In the genomic region with DNA sequence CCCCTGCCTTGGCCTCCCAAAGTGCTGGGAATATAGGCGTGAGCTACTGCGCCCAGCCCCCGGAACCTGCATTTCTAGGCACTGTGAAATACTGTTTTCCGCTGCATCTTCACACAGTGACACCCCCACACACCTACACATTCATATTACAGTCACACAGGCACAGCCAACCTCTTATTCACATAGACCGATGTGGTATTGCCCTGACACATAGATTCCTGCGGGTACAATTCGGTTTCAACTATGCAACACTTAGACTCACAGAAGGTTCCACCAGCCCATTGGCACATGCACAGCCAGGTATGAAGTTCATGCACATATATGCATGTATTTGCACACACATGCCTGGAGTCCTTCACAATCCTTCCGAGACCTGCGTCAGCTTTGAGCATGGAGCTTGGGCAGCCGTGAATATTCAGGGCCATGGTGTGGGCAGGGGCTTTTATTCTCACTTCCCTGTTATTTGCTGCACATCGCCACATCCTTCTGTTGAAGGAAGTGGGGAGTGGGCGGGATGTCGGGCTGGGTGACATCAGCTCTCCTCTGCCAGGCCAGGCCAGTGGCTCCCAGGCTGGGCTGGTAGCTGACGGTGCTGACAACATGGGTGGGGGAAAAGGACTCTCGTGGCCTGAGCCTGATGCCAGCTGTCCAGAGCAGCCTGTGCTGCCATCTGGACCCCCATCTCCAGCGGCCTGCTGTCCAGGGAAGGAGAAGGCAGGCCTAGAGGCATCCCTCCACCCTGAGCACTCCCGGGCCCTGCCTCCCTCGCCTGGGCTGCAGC, we compare ENCODE assay signal across 9 cellular contexts. TPM values are rescaled to one million over a fixed set of nuclear protein-coding genes. Genes with fewer than 3 reads are reported as not detected.
DNase-seq lines count a peak whose midpoint lies in the region; ATAC-seq and TF ChIP-seq lines count a peak whose summit lies in the region.
"Had no signal": no experiment of that assay in that cellular context is flagged by ENCODE, and none has a peak within 500 bp of the region (broad histone marks: within the 10 kb centered on the region; RNA-seq: fewer than 3 reads in every experiment).

No MANE protein-coding gene starts in this region.

- H3K4me3 ChIP-seq in adrenal gland (no peak overlapping the region), mammary epithelial cell (replicated peaks in 1 of 3; ENCODE audit: insufficient read depth in 1 of 3, low read depth in 2 of 3, low read length in 3 of 3) (no peak overlapping the region)

- no peak for TF ChIP-seq CTCF in GM13976 (IDR thresholded peaks at IDR 0.05; ENCODE audit: borderline replicate concordance, control extremely low read depth, extremely low read depth, insufficient read depth, missing control alignments)
- no peak for TF ChIP-seq CTCF in adrenal gland (IDR thresholded peaks at IDR 0.05)
- TF ChIP-seq CTCF in mammary epithelial cell (conservative IDR thresholded peaks at IDR 0.05 in 1 of 2, IDR thresholded peaks at IDR 0.05 in 1 of 2; ENCODE audit: extremely low read depth in 1 of 2, insufficient read depth in 1 of 2, low read depth in 1 of 2, low read length in 2 of 2), result no peak

- 49 to 68% (median 57%) methylated on average over 13 to 18 of the region's 18 CpGs for WGBS in adrenal gland, 4 donors
- 57% methylated on average over 14 of the region's 18 CpGs for WGBS in mammary epithelial cell (ENCODE audit: low coverage, missing lambda C conversion rate)

- no peaks in the 10 kb centered on the region for H3K36me3 Mint-ChIP-seq in T-helper 17 cell (ENCODE audit: low read depth)

- intact Hi-C loops in adrenal gland (cut with DNase I) (loop anchor here in 1 of 2 donors (10.0 kb wide), 1 partner anchor 166 kb away; no protein-coding TSS in a partner anchor), sciatic nerve (cut with DNase I) (no loop called here), mammary epithelial cell (cut with micrococcal nuclease) (no loop called here)

- peaks cover 16% of the 10 kb centered on the region for H3K27me3 ChIP-seq in adrenal gland
- H3K27me3 ChIP-seq in mammary epithelial cell (ENCODE audit: insufficient read depth, low read length), result peaks cover 5% of the 10 kb centered on the region

- no peaks in the 10 kb centered on the region for H3K79me2 ChIP-seq in mammary epithelial cell (ENCODE audit: insufficient read depth, low read length)

- no TSS peak for BruUV-seq in mammary epithelial cell (replicated peaks; lab: Mats Ljungman, UMichigan)

- dilution Hi-C loops in mammary epithelial cell (cut with HindIII; ENCODE audit: low sequenced_read_pairs), result loop anchor here (10.0 kb wide), 1 partner anchor 106 kb away; a partner anchor contains a TSS

- H3K27ac ChIP-seq in adrenal gland (peak overlapping the region in 2 of 5 donors; percentile 47 to 76), mammary epithelial cell (ENCODE audit: insufficient read depth, low read depth, low read length) (no peak overlapping the region)

- H2AFZ ChIP-seq in mammary epithelial cell (ENCODE audit: low read depth, low read length), result no peak overlapping the region

- peaks cover 8 to 10% of the 10 kb centered on the region in 2 donors for H3K4me1 ChIP-seq in adrenal gland (replicated peaks in 1 of 2)
- peaks cover 13% of the 10 kb centered on the region for H3K4me1 ChIP-seq in mammary epithelial cell (ENCODE audit: insufficient read depth, low read length)

- H3K27me3 Mint-ChIP-seq in T-helper 17 cell, result no peaks in the 10 kb centered on the region

- no peak for TF ChIP-seq POLR2A in adrenal gland (IDR thresholded peaks at IDR 0.05)

- DNase-seq in GM13976 (ENCODE audit: low spot score) (peak; percentile 70), T-helper 17 cell (no peak), adrenal gland (peak in 4 of 7 donors; percentile 48 to 68 (median 60)), sciatic nerve (ENCODE audit: low spot score) (no peak), mammary epithelial cell (no peak)
- DNase-seq: Karpas-422 had no signal

- H3K9me3 ChIP-seq in T-helper 17 cell (ENCODE audit: control insufficient read depth, low read length, poor library complexity, severe bottlenecking) (no peaks in the 10 kb centered on the region), adrenal gland (replicated peaks in 1 of 3) (no peaks in the 10 kb centered on the region), mammary epithelial cell (replicated peaks; ENCODE audit: insufficient read depth, low read length) (no peaks in the 10 kb centered on the region)

- ATAC-seq in T-helper 17 cell (peak; percentile 22), sciatic nerve (peak; percentile 36), GM21390 (IDR thresholded peaks at IDR 0.05; ENCODE audit: unreplicated experiment) (no peak), GM21717 (IDR thresholded peaks at IDR 0.05; ENCODE audit: unreplicated experiment) (no peak), GM18873 (IDR thresholded peaks at IDR 0.05; ENCODE audit: low FRiP score, unreplicated experiment) (no peak)

- in situ Hi-C loops in GM13976 (cut with MboI; ENCODE audit: low sequenced_read_pairs, unreplicated experiment), result no loop called here
- in situ Hi-C loops in mammary epithelial cell (cut with MboI; ENCODE audit: low sequenced_read_pairs in 2 of 2), result no loop called here

- CTCF ChIA-PET in mammary epithelial cell (lab: Charles Lee; ENCODE audit: low non-redundant PET), result interaction anchor here (0.7 kb wide), 1 partner anchor 236 kb away, joined by 27 read pairs; no protein-coding TSS in a partner anchor

- peak overlapping the region; percentile 87 for H3K27ac Mint-ChIP-seq in T-helper 17 cell

- no peak overlapping the region for H3K9ac ChIP-seq in mammary epithelial cell (ENCODE audit: insufficient read depth, low read length)

- H3K36me3 ChIP-seq in adrenal gland (replicated peaks in 1 of 2) (no peaks in the 10 kb centered on the region), mammary epithelial cell (ENCODE audit: insufficient read depth, low read length) (no peaks in the 10 kb centered on the region)

- peaks cover 39% of the 10 kb centered on the region for H3K4me1 Mint-ChIP-seq in T-helper 17 cell

- no peaks in the 10 kb centered on the region for H4K20me1 ChIP-seq in mammary epithelial cell (ENCODE audit: insufficient read depth, low read length)

- H3K4me2 ChIP-seq in mammary epithelial cell (ENCODE audit: insufficient read depth, low read depth, low read length), result no peak overlapping the region

- H3K4me3 Mint-ChIP-seq in T-helper 17 cell, result peak overlapping the region; percentile 75

RNA-seq across cellular contexts. Expression of a gene that starts 5.4 kb away (rescaled TPM):
- 100 to 1,000 TPM; 198 to 207 TPM for total RNA-seq in T-helper 17 cell
- 100 to 1,000 TPM in 3 of 8 donors, 10 to 100 TPM in 5; 72.8 to 137 (median 97.2) TPM for total RNA-seq in adrenal gland
- polyA plus RNA-seq in adrenal gland, result 100 to 1,000 TPM; 117 to 518 (median 317) TPM
- 128 TPM for total RNA-seq in sciatic nerve
- total RNA-seq in mammary epithelial cell, result 100 to 1,000 TPM; 114 to 217 TPM
- polyA plus RNA-seq in mammary epithelial cell, result 348 TPM
- 108 TPM for polyA minus RNA-seq in mammary epithelial cell

RNA-seq across cellular contexts. Expression of a gene that starts 11.6 kb away (rescaled TPM):
- total RNA-seq in T-helper 17 cell (1 to 10 TPM; 5.7 to 9.5 TPM), adrenal gland (10 to 100 TPM in 7 of 8 donors, 1 to 10 TPM in 1; 6.2 to 20.4 (median 13.1) TPM), sciatic nerve (11.0 TPM), mammary epithelial cell (1 to 10 TPM; 1.3 to 1.5 TPM)
- polyA plus RNA-seq in adrenal gland (1 to 10 TPM; 4.4 to 10.0 (median 6.4) TPM), mammary epithelial cell (0.45 TPM)
- polyA minus RNA-seq in mammary epithelial cell, result 2.4 TPM

RNA-seq across cellular contexts. Expression of a gene that starts 28.3 kb away (rescaled TPM):
- total RNA-seq in T-helper 17 cell (100 to 1,000 TPM; 241 to 267 TPM), adrenal gland (100 to 1,000 TPM in 4 of 8 donors, 10 to 100 TPM in 4; 56.1 to 160 (median 104) TPM), sciatic nerve (128 TPM), mammary epithelial cell (100 to 1,000 TPM in 1 of 2 donors, 10 to 100 TPM in 1; 43.5 to 110 TPM)
- polyA plus RNA-seq in adrenal gland (100 to 1,000 TPM in 2 of 3 donors, 10 to 100 TPM in 1; 61.5 to 408 (median 297) TPM), mammary epithelial cell (29.4 TPM)
- polyA minus RNA-seq in mammary epithelial cell, result 100 TPM

Comparison
In these comparisons a context has a peak if more than half of its experiments do, and no peak if none do; other contexts are left out.
1. DNase-seq: peak in GM13976 (single experiment) and adrenal gland (4 of 7); none in T-helper 17 cell (0 of 3), sciatic nerve (single experiment) and mammary epithelial cell (single experiment).
2. ATAC-seq: peak in T-helper 17 cell (single experiment) and sciatic nerve (single experiment); none in GM21390 (single experiment), GM21717 (single experiment) and GM18873 (single experiment).